Comparison of ENCODE assay signal across 15 cellular contexts in the genomic region with DNA sequence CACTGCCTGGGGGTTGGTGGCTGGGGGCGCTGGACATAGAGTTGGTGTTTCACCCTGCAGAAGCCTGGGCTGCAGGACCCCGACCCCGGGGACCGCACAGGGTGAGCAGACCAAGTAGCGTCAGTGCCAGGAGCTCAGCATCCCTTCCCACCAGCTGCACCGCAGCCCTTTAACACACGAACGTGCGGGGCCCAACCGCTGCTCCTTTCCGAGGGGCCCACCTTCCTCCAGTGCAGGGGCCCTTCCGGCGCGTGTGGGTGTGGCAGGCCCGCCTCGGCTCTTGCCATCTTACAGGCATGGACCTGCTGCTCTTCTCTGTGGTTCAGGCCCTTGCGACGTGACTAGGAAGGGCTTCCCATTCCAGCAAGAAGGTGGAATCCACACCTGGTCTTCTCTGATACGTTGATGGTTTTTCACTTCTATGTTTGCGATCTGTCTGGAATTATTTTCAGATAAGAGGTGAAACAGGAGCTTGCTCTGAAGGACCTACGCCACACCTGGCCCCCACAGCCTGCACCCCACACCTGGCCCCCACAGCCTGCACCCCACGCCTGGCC. TPM values are rescaled to one million over a fixed set of nuclear protein-coding genes. Genes with fewer than 3 reads are reported as not detected.
DNase-seq lines count a peak whose midpoint lies in the region; ATAC-seq and TF ChIP-seq lines count a peak whose summit lies in the region.
"Had no signal": no experiment of that assay in that cellular context is flagged by ENCODE, and none has a peak within 500 bp of the region (broad histone marks: within the 10 kb centered on the region; RNA-seq: fewer than 3 reads in every experiment).

No MANE protein-coding gene starts in this region.

- DNase-seq in NCI-H2107 treated with DMSO at 0.1 percent for 48 hours (lab: John Stamatoyannopoulos, UW; ENCODE audit: unreplicated experiment) (peak; percentile 3), NCI-H2107 (lab: John Stamatoyannopoulos, UW) (no peak), G401 (ENCODE audit: low spot score) (peak; percentile 41), neural crest cell (ENCODE audit: low read depth, low spot score) (no peak), HUDEP-2 (lab: John Stamatoyannopoulos, UW; ENCODE audit: unreplicated experiment in 76 of 76) (no peak), T-helper 1 cell (no peak)
- DNase-seq: EL, NCI-H510A, NCI-H774, SHP77 treated with DMSO at 0.1 percent for 48 hours had no signal

- ATAC-seq in HG03196 (IDR thresholded peaks at IDR 0.05; ENCODE audit: unreplicated experiment): no peak

- H3K36me3 Mint-ChIP-seq in brain (peaks cover 10% of the 10 kb centered on the region), neural crest cell (ENCODE audit: low read depth) (peaks cover 2% of the 10 kb centered on the region)

- H3K27me3 Mint-ChIP-seq in brain (peaks cover 3% of the 10 kb centered on the region), neural crest cell (ENCODE audit: low read depth) (no peaks in the 10 kb centered on the region)

- H3K4me3 Mint-ChIP-seq in brain (peak overlapping the region; percentile 50 to 86 (median 63)), neural crest cell (peak overlapping the region; percentile 78)

- TF ChIP-seq CTCF in brain (conservative IDR thresholded peaks at IDR 0.05) (no peak), neural crest cell (conservative IDR thresholded peaks at IDR 0.05) (no peak)

- H3K27ac Mint-ChIP-seq in brain (peak overlapping the region in 2 of 5 experiments; percentile 76 to 84), neural crest cell (ENCODE audit: unreplicated experiment) (no peak overlapping the region)

- H3K4me1 Mint-ChIP-seq in brain (peaks cover 18% of the 10 kb centered on the region), neural crest cell (peaks cover 7% of the 10 kb centered on the region)

- H3K9me3 Mint-ChIP-seq in brain (no peaks in the 10 kb centered on the region), neural crest cell (no peaks in the 10 kb centered on the region)

- in situ Hi-C loops in G401 (cut with HindIII; ENCODE audit: low sequenced_read_pairs): no loop called here

RNA-seq across cellular contexts. Expression of a gene that starts 47.8 kb away (rescaled TPM):
- not detected in 2 replicates for total RNA-seq in G401 (2014; rRNA removed; shearing (Covaris generic))
- polyA plus RNA-seq in brain (ENCODE audit: insufficient read depth, low read depth, low replicate concordance): 0.46 TPM
- 0.93 and 1.7 TPM in 2 replicates for total RNA-seq in neural crest cell
- total RNA-seq: H1, M059J, PC-3 had no signal
- polyA plus RNA-seq: H1 had no signal

RNA-seq across cellular contexts. Expression of a gene that starts 56.0 kb away (rescaled TPM):
- total RNA-seq in G401 (2014; rRNA removed; shearing (Covaris generic)): 0.17 and 0.43 TPM in 2 replicates
- polyA plus RNA-seq in brain (ENCODE audit: insufficient read depth, low read depth, low replicate concordance): not detected
- total RNA-seq in neural crest cell: not detected in 2 replicates
- total RNA-seq: M059J, PC-3 had no signal

Comparison
In these comparisons a context has a peak if more than half of its experiments do, and no peak if none do; other contexts are left out.
1. DNase-seq: peak in NCI-H2107 treated with DMSO at 0.1 percent for 48 hours (single experiment) and G401 (single experiment); none in NCI-H2107 (single experiment), neural crest cell (single experiment), HUDEP-2 (0 of 76) and T-helper 1 cell (0 of 5).